ENCODE assay signal across 1 cellular context in genomic region chr1:234934611-234935033, GRCh38.
TF ChIP-seq lines count a peak whose summit lies in the region.

No MANE protein-coding gene starts in this region.

TF ChIP-seq in SK-N-SH treated with all-trans-retinoic acid at 6 μM for 48 hours, 23 proteins besides CTCF, POLR2A, EP300 and RAD21 (continued from another document):
- TF ChIP-seq PATZ1 (CRISPR knock-in tag; IDR thresholded peaks at IDR 0.05; ENCODE audit: borderline replicate concordance) (no peak), ESRRG (CRISPR knock-in tag; IDR thresholded peaks at IDR 0.05) (no peak), ZNF8 (CRISPR knock-in tag; IDR thresholded peaks at IDR 0.05) (no peak), TOX (CRISPR knock-in tag; IDR thresholded peaks at IDR 0.05; ENCODE audit: borderline replicate concordance) (no peak), CSRNP3 (CRISPR knock-in tag; IDR thresholded peaks at IDR 0.05) (no peak), ARNTL (CRISPR knock-in tag; IDR thresholded peaks at IDR 0.05; ENCODE audit: borderline replicate concordance, low read depth) (no peak), SNAI2 (CRISPR knock-in tag; IDR thresholded peaks at IDR 0.05) (no peak), ZNF70 (CRISPR knock-in tag; IDR thresholded peaks at IDR 0.05) (no peak), ISL1 (CRISPR knock-in tag; IDR thresholded peaks at IDR 0.05) (no peak), ZFP3 (CRISPR knock-in tag; IDR thresholded peaks at IDR 0.05) (no peak), ZFP30 (CRISPR knock-in tag; IDR thresholded peaks at IDR 0.05) (no peak), RARB (CRISPR knock-in tag; IDR thresholded peaks at IDR 0.05) (no peak)
